8 cellular contexts compared by ENCODE assay signal in the genomic region with DNA sequence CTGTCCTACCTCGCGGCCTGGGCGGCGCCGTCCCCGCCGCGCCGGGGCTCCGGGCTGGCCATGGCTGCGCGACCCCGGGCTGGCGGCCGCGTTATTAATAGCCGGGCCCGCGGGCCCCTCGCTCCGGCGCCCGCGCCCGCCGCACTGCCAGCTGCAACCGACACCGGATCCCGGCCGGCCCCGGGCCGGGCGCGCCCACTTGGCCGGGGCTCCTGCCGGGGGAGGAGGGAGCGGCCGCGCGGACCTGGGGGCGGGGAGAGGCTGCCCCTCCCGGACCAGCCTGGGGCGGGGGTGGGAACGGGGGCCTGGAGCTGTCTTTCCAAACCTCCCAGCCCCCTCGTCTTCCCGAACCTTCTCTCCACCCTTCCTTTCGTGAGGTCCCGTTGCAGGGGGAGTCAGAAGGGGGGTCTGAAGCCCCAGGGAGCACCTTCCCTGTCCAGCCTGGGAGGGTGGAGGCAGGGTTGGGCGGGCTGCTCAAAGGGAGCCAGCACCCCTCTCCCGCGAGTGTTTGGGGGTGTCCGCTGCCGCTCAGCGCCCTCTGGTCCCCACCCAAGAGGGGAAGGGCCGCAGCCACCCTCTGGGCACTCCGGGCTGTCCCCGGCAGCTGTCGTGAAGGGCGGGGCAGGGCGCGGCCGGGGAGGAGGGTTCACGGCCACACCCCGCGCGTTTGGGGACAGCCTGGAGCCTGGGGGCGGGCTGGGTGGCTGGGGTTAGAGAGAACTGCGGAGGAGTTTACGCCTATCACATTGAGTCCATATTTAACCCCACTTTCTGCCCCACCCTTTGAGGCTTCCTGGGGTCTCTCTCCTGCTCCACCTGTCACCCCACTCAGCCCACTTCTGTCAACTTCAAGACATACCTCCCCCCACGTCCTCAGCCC. TPM values are rescaled to one million over a fixed set of nuclear protein-coding genes. Genes with fewer than 3 reads are reported as not detected.
A peak's percentile ranks its signal among the peaks of the same experiment; 100 is the strongest.
DNase-seq lines count a peak whose midpoint lies in the region; ATAC-seq, FAIRE-seq and TF ChIP-seq lines count a peak whose summit lies in the region.

A gene (minus strand): TSS at position 172 of the 880 bp plus-strand sequence. CDS start 110 bp downstream, at position 62.

- SMC1A ChIA-PET in GM12878 (lab: Charles Lee; ENCODE audit: uncharacterized antibody, unreplicated experiment) = interaction anchor here (0.9 kb wide), 1 partner anchor 15 kb away, joined by 3 read pairs; no protein-coding TSS in a partner anchor

- no peaks in the 10 kb centered on the region for H3K79me2 ChIP-seq in GM12878 (ENCODE audit: control insufficient read depth, insufficient read depth, low read length)

- RAD21 ChIA-PET in GM12878 (lab: Charles Lee; ENCODE audit: unreplicated experiment) = no interaction called here

- POLR2A ChIA-PET in GM12878 (lab: Charles Lee) = no interaction called here

- H3K4me1 ChIP-seq in GM12878 (ENCODE audit: control insufficient read depth, insufficient read depth, low read length) = no peaks in the 10 kb centered on the region
- H3K4me1 ChIP-seq in right cardiac atrium (ENCODE audit: control insufficient read depth, insufficient read depth, low read length) = peaks cover 3% of the 10 kb centered on the region
- H3K4me1 ChIP-seq in rectal smooth muscle tissue (ENCODE audit: control insufficient read depth, insufficient read depth, low read length) = peaks cover 24% of the 10 kb centered on the region

- CTCF ChIA-PET in GM12878 (lab: Yijun Ruan, JAX) = interaction anchor here (1.3 kb wide), 1 partner anchor 9 kb away, joined by 5 read pairs; no protein-coding TSS in a partner anchor

- no peak for TF ChIP-seq RAD21 in GM12878 (IDR thresholded peaks at IDR 0.05; ENCODE audit: insufficient read depth, low read depth, low read length)

- H3K9ac ChIP-seq in GM12878 (ENCODE audit: control insufficient read depth, insufficient read depth, low read length) (no peak within 1 kb of the TSS), rectal smooth muscle tissue (ENCODE audit: low read length) (peak within 1 kb of the TSS; percentile 81)

- ATAC-seq in GM12878 = peak; percentile 75
- ATAC-seq in right cardiac atrium = peak; percentile 83 to 84
- no peak for ATAC-seq in GM19035 (IDR thresholded peaks at IDR 0.05; ENCODE audit: unreplicated experiment)
- ATAC-seq in GM21717 (IDR thresholded peaks at IDR 0.05; ENCODE audit: unreplicated experiment) = no peak
- no peak for ATAC-seq in GM21786 (IDR thresholded peaks at IDR 0.05; ENCODE audit: unreplicated experiment)

- H3K4me3 ChIP-seq in GM12878 = peak within 1 kb of the TSS; percentile 11; the same call in 1 of the 2 replicates
- peak within 1 kb of the TSS; percentile 66 for H3K4me3 ChIP-seq in right cardiac atrium (ENCODE audit: low read length)
- H3K4me3 ChIP-seq in rectal smooth muscle tissue (ENCODE audit: low read length) = peak within 1 kb of the TSS; percentile 80

- no peaks in the 10 kb centered on the region for H3K36me3 ChIP-seq in GM12878 (ENCODE audit: control insufficient read depth in 2 of 2, insufficient read depth in 2 of 2, low read length in 1 of 2)
- H3K36me3 ChIP-seq in rectal smooth muscle tissue (ENCODE audit: control insufficient read depth, insufficient read depth, low read length) = no peaks in the 10 kb centered on the region

- H4K20me1 ChIP-seq in GM12878 (ENCODE audit: control insufficient read depth, insufficient read depth) = no peaks in the 10 kb centered on the region

- peaks cover 6 to 13% of the 10 kb centered on the region in 2 experiments; a peak in 3 of 4 replicates for H3K27me3 ChIP-seq in GM12878 (replicated peaks in 1 of 2; ENCODE audit: control insufficient read depth in 2 of 2, insufficient read depth in 2 of 2, low read length in 1 of 2)
- H3K27me3 ChIP-seq in right cardiac atrium (ENCODE audit: control insufficient read depth, insufficient read depth) = no peaks in the 10 kb centered on the region
- H3K27me3 ChIP-seq in rectal smooth muscle tissue (ENCODE audit: control insufficient read depth, insufficient read depth, low read length) = no peaks in the 10 kb centered on the region

- DNase-seq in Daoy (ENCODE audit: low read depth) = peak; percentile 92
- peak; percentile 70 for DNase-seq in LHCN-M2 (ENCODE audit: low read depth)
- no peak for DNase-seq in GM12878 (ENCODE audit: low read depth, low spot score)
- peak; percentile 83 to 92 (median 92) for DNase-seq in right cardiac atrium

- BruUV-seq in GM12878 (replicated peaks; lab: Mats Ljungman, UMichigan) = no TSS peak

- H3K4me2 ChIP-seq in GM12878 (ENCODE audit: control insufficient read depth, insufficient read depth) = peak within 1 kb of the TSS; percentile 56

- in situ Hi-C loops in GM12878 (cut with MboI) = no loop called here

- H3K27ac ChIP-seq in GM12878 (ENCODE audit: control insufficient read depth, insufficient read depth) (no peak within 1 kb of the TSS), right cardiac atrium (ENCODE audit: low read length) (peak within 1 kb of the TSS; percentile 86), rectal smooth muscle tissue (ENCODE audit: low read depth, low read length) (peak within 1 kb of the TSS; percentile 98)

- H3K9me3 ChIP-seq in GM12878 (replicated peaks; ENCODE audit: control insufficient read depth, insufficient read depth, low read length) (no peaks in the 10 kb centered on the region), right cardiac atrium (ENCODE audit: control insufficient read depth, low read length) (no peaks in the 10 kb centered on the region)

- TF ChIP-seq EP300 in GM12878 (IDR thresholded peaks at IDR 0.05; ENCODE audit: borderline replicate concordance in 1 of 2, control insufficient read depth in 1 of 2, low read depth in 2 of 2, low read length in 2 of 2) = no peak

- no peak for TF ChIP-seq POLR2A in GM12878 (IDR thresholded peaks at IDR 0.05; ENCODE audit: low read depth, low read length)

- TF ChIP-seq CTCF in GM12878 (IDR thresholded peaks at IDR 0.05 in 2 of 3, conservative IDR thresholded peaks at IDR 0.05 in 1 of 3; ENCODE audit: control insufficient read depth in 2 of 3, extremely low read depth in 1 of 3, insufficient read depth in 1 of 3, low read depth in 3 of 3, low read length in 3 of 3) = no peak

- H2AFZ ChIP-seq in GM12878 (ENCODE audit: control insufficient read depth, low read depth, low read length) = no peak within 1 kb of the TSS

- FAIRE-seq in GM12878 (lab: Jason Lieb, UNC) = no peak

- intact Hi-C loops in GM12878 (cut with micrococcal nuclease; ENCODE audit: unreplicated experiment) (no loop called here), right cardiac atrium (cut with DNase I) (loop anchor here in 1 of 4 donors (10.0 kb wide), 1 partner anchor 172 kb away; a partner anchor contains a TSS)

- 2% methylated on average over 41 of the region's 70 CpGs for WGBS in GM12878 (ENCODE audit: insufficient coverage, insufficient replicate concordance, low lambda C conversion rate, missing lambda C conversion rate)
- WGBS in right cardiac atrium = under 1% methylated on average over 70 of the region's 70 CpGs

TF ChIP-seq in GM12878, 131 proteins besides CTCF, POLR2A, EP300 and RAD21:
- TF ChIP-seq SUZ12 (IDR thresholded peaks at IDR 0.05; ENCODE audit: unreplicated experiment) (peak; percentile 99), YY1 (IDR thresholded peaks at IDR 0.05; ENCODE audit: low read depth, low read length) (no peak)

RNA-seq across cellular contexts. Expression of the gene that starts here (rescaled TPM):
- 52.8 and 63.1 TPM in 2 replicates for total RNA-seq in Daoy (2014; rRNA removed; shearing (Covaris generic))
- total RNA-seq in LHCN-M2 (2014; rRNA removed) (50.5 and 55.2 TPM in 2 replicates), GM12878 (2014; rRNA removed) (0.27 TPM in 1 of 2 replicates, not detected in the other), GM12878 (2014; rRNA removed; fragmentation: Illumina TruSeq; extraction: Trizol) (0.04 TPM in 1 of 2 replicates, not detected in the other), GM12878 (2021) (not detected in 2 replicates), right cardiac atrium (10 to 100 TPM; 18.4 to 33.6 (median 24.5) TPM)
- 24.7 TPM for polyA plus RNA-seq in LHCN-M2 (2012)
- total RNA-seq in GM12878 (2013; cell fraction: nucleolus; rRNA removed) = 1.8 TPM in 1 of 2 replicates, not detected in the other
- polyA plus RNA-seq in GM12878 (2011; ENCODE audit: low read depth) = not detected
- polyA plus RNA-seq in GM12878 (2011; rRNA removed) (0.05 TPM in 1 of 2 replicates, not detected in the other), GM12878 (2014; fragmentation: Illumina TruSeq; extraction: Trizol) (0.05 TPM in 1 of 2 replicates, not detected in the other), GM12878 (2014; fragmentation: Nextera tagmentation; extraction: Ambion mirVana) (not detected), GM12878 (2014; rRNA removed) (not detected in 2 replicates), GM12878 (2016; fragmentation: Nextera tagmentation; extraction: Ambion mirVana) (under 1 TPM in 1 of 2 experiments, not detected in 1; 0.12 TPM), right cardiac atrium (14.1 TPM)
- polyA plus RNA-seq in GM12878 (2011; cell fraction: cytosol; rRNA removed) = not detected in 2 replicates
- polyA plus RNA-seq in GM12878 (2011; cell fraction: nucleus; rRNA removed) = not detected in 2 replicates
- not detected in 2 replicates for polyA plus RNA-seq in GM12878 (2012)
- not detected in 2 replicates for polyA minus RNA-seq in GM12878 (2011; rRNA and poly(A)+ RNA removed)
- polyA minus RNA-seq in GM12878 (2011; cell fraction: cytosol; rRNA and poly(A)+ RNA removed) = not detected in 2 replicates
- polyA minus RNA-seq in GM12878 (2011; cell fraction: nucleus; rRNA and poly(A)+ RNA removed) = not detected in 2 replicates

Comparison
In these comparisons a context has a peak if more than half of its experiments do, and no peak if none do; other contexts are left out.
1. RNA of the gene that starts here (total RNA-seq): 52.8 to 63.1 TPM in Daoy, 50.5 to 55.2 TPM in LHCN-M2 and 18.4 to 33.6 TPM in right cardiac atrium; 0.04 to 1.8 TPM in GM12878; every median in the first group is over 4 times any median in the second.
2. RNA of the gene that starts here (polyA plus RNA-seq): 14.1 TPM in right cardiac atrium (single experiment); 0.05 to 0.12 TPM in GM12878; every median in the first group is over 10 times any median in the second.
3. ATAC-seq: peak in GM12878 (single experiment) and right cardiac atrium (2 of 2); none in GM19035 (single experiment), GM21717 (single experiment) and GM21786 (single experiment).
4. H3K4me3 ChIP-seq: peak in every context shown above with its lines; median percentile 80 in rectal smooth muscle tissue; 66 in right cardiac atrium; 11 in GM12878.